In the genomic region with DNA sequence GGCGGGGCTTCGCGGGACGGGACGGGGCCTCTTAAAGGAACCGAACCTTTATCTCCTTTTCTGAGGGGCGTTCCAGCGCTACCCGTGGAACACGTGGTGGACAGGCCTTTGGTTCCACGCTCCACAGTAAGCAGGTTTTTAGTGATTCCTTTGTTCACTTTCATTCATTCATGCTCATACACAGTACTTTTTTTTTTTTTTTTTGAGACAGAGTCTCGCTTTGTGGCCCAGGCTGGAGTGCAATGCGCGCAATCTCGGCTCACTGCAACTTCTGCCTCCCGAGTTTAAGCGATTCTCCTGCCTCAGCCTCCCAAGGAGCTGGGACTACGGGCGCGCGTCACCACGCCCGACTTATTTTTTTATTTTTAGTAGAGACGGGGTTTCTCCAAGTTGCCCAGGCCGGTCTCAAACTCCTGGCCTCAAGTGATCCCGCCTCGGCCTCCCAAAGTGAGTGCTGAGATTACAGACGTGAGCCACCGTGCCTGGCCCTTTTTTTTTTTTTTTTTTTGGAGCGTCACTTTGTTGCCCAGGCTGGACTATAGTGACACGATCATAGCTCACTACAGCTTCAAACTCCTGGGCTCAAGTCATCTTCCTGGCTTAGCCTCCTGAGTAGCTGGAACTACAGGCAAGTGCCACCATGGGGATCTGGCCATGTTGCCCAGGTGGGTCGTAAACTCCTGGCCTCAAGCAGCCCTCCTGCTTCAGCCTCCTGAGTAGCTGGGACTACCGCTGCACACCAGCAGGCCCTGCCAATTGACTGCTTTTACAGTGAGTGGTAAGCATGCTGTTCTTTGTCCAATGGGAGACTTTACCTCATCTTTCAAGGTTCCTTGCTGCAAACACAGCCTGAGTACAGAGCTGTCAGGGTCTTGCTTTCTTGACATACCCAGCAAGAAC, we compare ENCODE assay signal across 8 cellular contexts. TPM values are rescaled to one million over a fixed set of nuclear protein-coding genes. Genes with fewer than 3 reads are reported as not detected.
A peak's percentile ranks its signal among the peaks of the same experiment; 100 is the strongest.
DNase-seq lines count a peak whose midpoint lies in the region; ATAC-seq and TF ChIP-seq lines count a peak whose summit lies in the region.

No MANE protein-coding gene starts in this region.

- H3K27ac ChIP-seq in CD4-positive, alpha-beta memory T cell (ENCODE audit: low read depth, low read length) = peak overlapping the region; percentile 53
- peak overlapping the region; percentile 44 for H3K27ac ChIP-seq in neural cell (ENCODE audit: low read length)

- H3K36me3 ChIP-seq in CD4-positive, alpha-beta memory T cell (ENCODE audit: insufficient read depth, low read length) = no peaks in the 10 kb centered on the region
- H3K36me3 ChIP-seq in neural cell (ENCODE audit: insufficient read depth, low read length) = no peaks in the 10 kb centered on the region

- CTCF ChIA-PET in CD4-positive, alpha-beta memory T cell (lab: Charles Lee; ENCODE audit: partially characterized antibody) = interaction anchor here (0.6 to 2.7 kb wide), 12 partner anchors 9 to 497 kb away, joined by 3 to 17 read pairs (median 4); no protein-coding TSS in a partner anchor

- H3K9ac ChIP-seq in neural cell (ENCODE audit: low read length) = peak overlapping the region; percentile 44

- peak overlapping the region; percentile 89 to 97 (median 92) for H3K4me3 Mint-ChIP-seq in CD4-positive, alpha-beta memory T cell
- peak overlapping the region; percentile 85 to 90 for H3K4me3 Mint-ChIP-seq in effector memory CD8-positive, alpha-beta T cell

- intact Hi-C loops in CD4-positive, alpha-beta memory T cell (cut with micrococcal nuclease) = no loop called here
- intact Hi-C loops in left colon (cut with DNase I, micrococcal nuclease) = loop anchor here in 1 of 2 donors (10.0 kb wide), 1 partner anchor 143 kb away; a partner anchor contains a TSS

- no peak for TF ChIP-seq EP300 in neural cell (conservative IDR thresholded peaks at IDR 0.05; ENCODE audit: poor library complexity, severe bottlenecking)

- TF ChIP-seq POLR2A in NB4 (IDR thresholded peaks at IDR 0.05; ENCODE audit: extremely low read depth, insufficient read length) = no peak

- peak overlapping the region in 6 of 7 donors; percentile 87 to 94 (median 90) for H3K27ac Mint-ChIP-seq in CD4-positive, alpha-beta memory T cell
- peak overlapping the region; percentile 56 to 76 for H3K27ac Mint-ChIP-seq in effector memory CD8-positive, alpha-beta T cell

- DNase-seq in CD4-positive, alpha-beta memory T cell = no peak
- no peak for DNase-seq in NB4 (ENCODE audit: low read depth)
- no peak for DNase-seq in effector memory CD8-positive, alpha-beta T cell
- no peak for DNase-seq in left colon
- no peak for DNase-seq in NK-92 (lab: John Stamatoyannopoulos, UW; ENCODE audit: unreplicated experiment)
- no peak for DNase-seq in HuH-7 (ENCODE audit: low spot score)

- no peak for TF ChIP-seq RAD21 in neural cell (conservative IDR thresholded peaks at IDR 0.05)

- POLR2A ChIA-PET in CD4-positive, alpha-beta memory T cell (lab: Charles Lee; ENCODE audit: partially characterized antibody) = interaction anchor here (0.6 to 2.7 kb wide), 16 partner anchors 22 to 888 kb away, joined by 4 to 16 read pairs (median 6); a partner anchor contains a TSS

- H3K4me1 Mint-ChIP-seq in CD4-positive, alpha-beta memory T cell = peaks cover 4 to 28% (median 12%) of the 10 kb centered on the region in 4 donors
- H3K4me1 Mint-ChIP-seq in effector memory CD8-positive, alpha-beta T cell (ENCODE audit: low read depth in 2 of 2) = peaks cover 8 to 11% of the 10 kb centered on the region in 2 donors

- H3K9me3 Mint-ChIP-seq in CD4-positive, alpha-beta memory T cell = no peaks in the 10 kb centered on the region
- H3K9me3 Mint-ChIP-seq in effector memory CD8-positive, alpha-beta T cell = no peaks in the 10 kb centered on the region

- peaks cover 0 to 2% of the 10 kb centered on the region in 2 donors for H3K36me3 Mint-ChIP-seq in CD4-positive, alpha-beta memory T cell
- H3K36me3 Mint-ChIP-seq in effector memory CD8-positive, alpha-beta T cell (ENCODE audit: insufficient read depth) = peaks cover 9% of the 10 kb centered on the region

- peak overlapping the region; percentile 53 for H2AFZ ChIP-seq in neural cell (ENCODE audit: low read depth, low read length)

- H3K9me3 ChIP-seq in CD4-positive, alpha-beta memory T cell (ENCODE audit: control insufficient read depth in 1 of 2, low read length in 2 of 2) = no peaks in the 10 kb centered on the region
- H3K9me3 ChIP-seq in neural cell (ENCODE audit: low read length) = no peaks in the 10 kb centered on the region

- no peak for ATAC-seq in effector memory CD8-positive, alpha-beta T cell (replicated peaks)
- ATAC-seq in GM18858 (IDR thresholded peaks at IDR 0.05; ENCODE audit: unreplicated experiment) (no peak), left colon (no peak)

- peak overlapping the region; percentile 17 for H3K4me2 ChIP-seq in neural cell (ENCODE audit: low read length)

- H3K4me3 ChIP-seq in CD4-positive, alpha-beta memory T cell (ENCODE audit: low read length in 2 of 2) = peak overlapping the region; percentile 84 to 87
- peak overlapping the region; percentile 86 for H3K4me3 ChIP-seq in NB4 (ENCODE audit: low read depth, low read length)
- peak overlapping the region; percentile 92 for H3K4me3 ChIP-seq in neural cell (ENCODE audit: low read length)

- H4K20me1 ChIP-seq in neural cell (ENCODE audit: insufficient read depth) = no peaks in the 10 kb centered on the region

- TF ChIP-seq CTCF in NB4 (IDR thresholded peaks at IDR 0.05; ENCODE audit: low read depth, low read length) = no peak
- TF ChIP-seq CTCF in neural cell (IDR thresholded peaks at IDR 0.05; ENCODE audit: poor library complexity, severe bottlenecking) = no peak

- H3K9me2 ChIP-seq in neural cell (ENCODE audit: insufficient read depth, low read length) = no peaks in the 10 kb centered on the region

- no peaks in the 10 kb centered on the region for H3K79me2 ChIP-seq in neural cell (replicated peaks; ENCODE audit: insufficient read depth, low read length)

- no peaks in the 10 kb centered on the region for H3K27me3 ChIP-seq in CD4-positive, alpha-beta memory T cell (ENCODE audit: insufficient read depth, low read length)
- no peaks in the 10 kb centered on the region for H3K27me3 ChIP-seq in neural cell (ENCODE audit: insufficient read depth, low read depth, low read length)

- peaks cover 14% of the 10 kb centered on the region for H3K4me1 ChIP-seq in CD4-positive, alpha-beta memory T cell (ENCODE audit: insufficient read depth, low read length)

- H3K27me3 Mint-ChIP-seq in CD4-positive, alpha-beta memory T cell = no peaks in the 10 kb centered on the region
- no peaks in the 10 kb centered on the region for H3K27me3 Mint-ChIP-seq in effector memory CD8-positive, alpha-beta T cell

- H3F3A ChIP-seq in neural cell (ENCODE audit: insufficient read depth, low read length, poor library complexity, severe bottlenecking) = no peaks in the 10 kb centered on the region

TF ChIP-seq in neural cell, 6 proteins besides CTCF, POLR2A, EP300 and RAD21:
- TF ChIP-seq POLR2AphosphoS5 (IDR thresholded peaks at IDR 0.05) (no peak), EZH2 (IDR thresholded peaks at IDR 0.05; ENCODE audit: borderline replicate concordance, insufficient read depth, low read length, poor library complexity, severe bottlenecking) (no peak), TAF1 (IDR thresholded peaks at IDR 0.05; ENCODE audit: low read depth) (no peak), SMC3 (conservative IDR thresholded peaks at IDR 0.05; ENCODE audit: poor library complexity) (no peak), MXI1 (conservative IDR thresholded peaks at IDR 0.05; ENCODE audit: poor library complexity, severe bottlenecking) (no peak)
- TF ChIP-seq, protein P1, sequence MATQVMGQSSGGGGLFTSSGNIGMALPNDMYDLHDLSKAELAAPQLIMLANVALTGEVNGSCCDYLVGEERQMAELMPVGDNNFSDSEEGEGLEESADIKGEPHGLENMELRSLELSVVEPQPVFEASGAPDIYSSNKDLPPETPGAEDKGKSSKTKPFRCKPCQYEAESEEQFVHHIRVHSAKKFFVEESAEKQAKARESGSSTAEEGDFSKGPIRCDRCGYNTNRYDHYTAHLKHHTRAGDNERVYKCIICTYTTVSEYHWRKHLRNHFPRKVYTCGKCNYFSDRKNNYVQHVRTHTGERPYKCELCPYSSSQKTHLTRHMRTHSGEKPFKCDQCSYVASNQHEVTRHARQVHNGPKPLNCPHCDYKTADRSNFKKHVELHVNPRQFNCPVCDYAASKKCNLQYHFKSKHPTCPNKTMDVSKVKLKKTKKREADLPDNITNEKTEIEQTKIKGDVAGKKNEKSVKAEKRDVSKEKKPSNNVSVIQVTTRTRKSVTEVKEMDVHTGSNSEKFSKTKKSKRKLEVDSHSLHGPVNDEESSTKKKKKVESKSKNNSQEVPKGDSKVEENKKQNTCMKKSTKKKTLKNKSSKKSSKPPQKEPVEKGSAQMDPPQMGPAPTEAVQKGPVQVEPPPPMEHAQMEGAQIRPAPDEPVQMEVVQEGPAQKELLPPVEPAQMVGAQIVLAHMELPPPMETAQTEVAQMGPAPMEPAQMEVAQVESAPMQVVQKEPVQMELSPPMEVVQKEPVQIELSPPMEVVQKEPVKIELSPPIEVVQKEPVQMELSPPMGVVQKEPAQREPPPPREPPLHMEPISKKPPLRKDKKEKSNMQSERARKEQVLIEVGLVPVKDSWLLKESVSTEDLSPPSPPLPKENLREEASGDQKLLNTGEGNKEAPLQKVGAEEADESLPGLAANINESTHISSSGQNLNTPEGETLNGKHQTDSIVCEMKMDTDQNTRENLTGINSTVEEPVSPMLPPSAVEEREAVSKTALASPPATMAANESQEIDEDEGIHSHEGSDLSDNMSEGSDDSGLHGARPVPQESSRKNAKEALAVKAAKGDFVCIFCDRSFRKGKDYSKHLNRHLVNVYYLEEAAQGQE (IDR thresholded peaks at IDR 0.05; ENCODE audit: borderline replicate concordance) = no peak

RNA-seq across cellular contexts. Expression of a gene that starts 0.5 kb away (rescaled TPM):
- total RNA-seq in CD4-positive, alpha-beta memory T cell = 10 to 100 TPM in 1 of 2 experiments, 1 to 10 TPM in 1; 7.6 to 12.0 TPM
- polyA plus RNA-seq in CD4-positive, alpha-beta memory T cell = 10 to 100 TPM; 14.1 to 19.2 TPM
- polyA plus RNA-seq in neural cell = 1.7 and 2.1 TPM in 2 replicates
- polyA minus RNA-seq in neural cell = 0.93 and 1.9 TPM in 2 replicates
- 10 to 100 TPM in 1 of 2 donors, 1 to 10 TPM in 1; 7.5 to 16.4 TPM for total RNA-seq in left colon

RNA-seq across cellular contexts. Expression of a gene that starts 20.8 kb away (rescaled TPM):
- 10 to 100 TPM; 14.3 to 14.8 TPM for total RNA-seq in CD4-positive, alpha-beta memory T cell
- polyA plus RNA-seq in CD4-positive, alpha-beta memory T cell = 1 to 10 TPM in 1 of 2 donors, under 1 TPM in 1; 0.37 to 1.4 TPM
- 0.12 and 0.34 TPM in 2 replicates for polyA plus RNA-seq in neural cell
- 0.23 and 0.24 TPM in 2 replicates for polyA minus RNA-seq in neural cell
- total RNA-seq in left colon = 1 to 10 TPM; 1.2 to 1.5 TPM

RNA-seq across cellular contexts. Expression of a gene that starts 21.8 kb away (rescaled TPM):
- under 1 TPM; 0.36 to 0.81 TPM for total RNA-seq in CD4-positive, alpha-beta memory T cell
- polyA plus RNA-seq in CD4-positive, alpha-beta memory T cell = not detected
- 167 and 177 TPM in 2 replicates for polyA plus RNA-seq in neural cell
- 274 and 313 TPM in 2 replicates for polyA minus RNA-seq in neural cell
- total RNA-seq in left colon = under 1 TPM; 0.43 to 0.56 TPM

RNA-seq across cellular contexts. Expression of a gene that starts 32.6 kb away (rescaled TPM):
- total RNA-seq in CD4-positive, alpha-beta memory T cell = not detected
- not detected for polyA plus RNA-seq in CD4-positive, alpha-beta memory T cell
- 0.62 and 2.2 TPM in 2 replicates for polyA plus RNA-seq in neural cell
- 0.69 and 2.2 TPM in 2 replicates for polyA minus RNA-seq in neural cell
- total RNA-seq in left colon = not detected

Comparison
In these comparisons a context has a peak if more than half of its experiments do, and no peak if none do; other contexts are left out.
1. RNA of a gene that starts 20.8 kb away (total RNA-seq): 14.3 to 14.8 TPM in CD4-positive, alpha-beta memory T cell; 1.2 to 1.5 TPM in left colon; every median in the first group is over 4 times any median in the second.
2. Peak in every context shown above with its lines, with median percentiles within 50 percentile points of each other: H3K4me3 ChIP-seq.